Comparison of ENCODE assay signal across 11 cellular contexts in genomic region chr1:172976222-172977041, GRCh38.
DNase-seq lines count a peak whose midpoint lies in the region; ATAC-seq, FAIRE-seq and TF ChIP-seq lines count a peak whose summit lies in the region.
"Had no signal": no experiment of that assay in that cellular context is flagged by ENCODE, and none has a peak within 500 bp of the region (broad histone marks: within the 10 kb centered on the region; RNA-seq: fewer than 3 reads in every experiment).

No MANE protein-coding gene starts in this region.

- no peak for TF ChIP-seq POLR2A in H54 (IDR thresholded peaks at IDR 0.05; ENCODE audit: low read depth, low read length)

- peak; percentile 45 for FAIRE-seq in H54 (lab: Jason Lieb, UNC)

- ATAC-seq in GM21447 (IDR thresholded peaks at IDR 0.05; ENCODE audit: unreplicated experiment) (no peak), GM18519 (IDR thresholded peaks at IDR 0.05; ENCODE audit: low FRiP score, unreplicated experiment) (no peak), HG03025 (IDR thresholded peaks at IDR 0.05; ENCODE audit: low FRiP score, unreplicated experiment) (no peak)
- ATAC-seq: gastrocnemius medialis had no signal

- TF ChIP-seq CTCF in VCaP (conservative IDR thresholded peaks at IDR 0.05), result no peak
- TF ChIP-seq CTCF in foreskin fibroblast (IDR thresholded peaks at IDR 0.05; ENCODE audit: low read depth, low read length), result no peak

- DNase-seq in H54 (ENCODE audit: insufficient read length, low spot score) (no peak), foreskin fibroblast (peak; percentile 63 to 77), skeletal muscle cell (ENCODE audit: low read depth) (peak; percentile 95), SW 1271 (lab: John Stamatoyannopoulos, UW) (no peak)
- DNase-seq: gastrocnemius medialis, GDM1, NCI-H446 had no signal

- H3K27ac ChIP-seq in VCaP, result peak overlapping the region; percentile 75
- H3K27ac ChIP-seq: gastrocnemius medialis had no signal

- H3K4me3 ChIP-seq in foreskin fibroblast (ENCODE audit: low read depth in 1 of 2, low read length in 2 of 2) (no peak overlapping the region), skeletal muscle cell (ENCODE audit: low read depth, low read length) (no peak overlapping the region)
- H3K4me3 ChIP-seq: gastrocnemius medialis had no signal

Comparison
In these comparisons a context has a peak if more than half of its experiments do, and no peak if none do; other contexts are left out.
1. DNase-seq: peak in foreskin fibroblast (2 of 2) and skeletal muscle cell (single experiment); none in H54 (single experiment) and SW 1271 (0 of 2).